In genomic region chr14:53242898-53243297, GRCh38 we compare ENCODE assay signal across 2 cellular contexts.
DNase-seq lines count a peak whose midpoint lies in the region; ATAC-seq, FAIRE-seq and TF ChIP-seq lines count a peak whose summit lies in the region.
"Not testable (repeated sequence)": the region's sequence is repeated elsewhere in the genome, so short reads cannot be mapped to it uniquely, and the experiment has no call there.

No MANE protein-coding gene starts in this region.

- H3K4me2 ChIP-seq in A549, result not testable (repeated sequence)

- not testable (repeated sequence) for H3K4me1 ChIP-seq in A549; HEK293 (ENCODE audit: control insufficient read depth, insufficient read depth, low read length)

- not testable (repeated sequence) for FAIRE-seq in A549 (lab: Jason Lieb, UNC)

- H3K36me3 ChIP-seq in HEK293 (ENCODE audit: control insufficient read depth in 2 of 2, insufficient read depth in 1 of 2, low read length in 2 of 2), result not testable (repeated sequence)

- not testable (repeated sequence) for TF ChIP-seq RAD21 in A549 (conservative IDR thresholded peaks at IDR 0.05 in 1 of 2, IDR thresholded peaks at IDR 0.05 in 1 of 2)

- TF ChIP-seq POLR2A in A549 (IDR thresholded peaks at IDR 0.05; ENCODE audit: low read length), result not testable (repeated sequence)

- not testable (repeated sequence) for TF ChIP-seq CTCF in A549 (IDR thresholded peaks at IDR 0.05); HEK293 (tag by site-specific recombination; IDR thresholded peaks at IDR 0.05)

- H3K4me3 ChIP-seq in A549; HEK293 (ENCODE audit: low read depth, low read length): not testable (repeated sequence)

- CTCF ChIA-PET in A549 (lab: Yijun Ruan, JAX) (interaction anchor here (1.0 kb wide), 1 partner anchor 26 kb away, joined by 3 read pairs; no protein-coding TSS in a partner anchor), HEK293 (lab: Yijun Ruan, JAX) (interaction anchor here (0.7 kb wide), 1 partner anchor 53 kb away, joined by 4 read pairs; no protein-coding TSS in a partner anchor)

- not testable (repeated sequence) for ATAC-seq in A549

- DNase-seq in A549 (ENCODE audit: low read depth in 1 of 2, low spot score in 1 of 2), result not testable (repeated sequence)

- not testable (repeated sequence) for H3K9me3 ChIP-seq in A549; HEK293 (ENCODE audit: control insufficient read depth, insufficient read depth, low read depth, low read length)

- TF ChIP-seq EP300 in A549 (IDR thresholded peaks at IDR 0.05), result not testable (repeated sequence)

- WGBS in A549 (ENCODE audit: missing lambda C conversion rate), result 67% methylated on average over 3 of the region's 3 CpGs

- not testable (repeated sequence) for H3K27ac ChIP-seq in A549; HEK293 (ENCODE audit: extremely low read depth, low read depth, low read length)

- POLR2A ChIA-PET in A549 (lab: Yijun Ruan, JAX); HEK293 (lab: Yijun Ruan, JAX): not testable (repeated sequence)

TF ChIP-seq in A549, 52 proteins besides CTCF, POLR2A, EP300 and RAD21:
- TF ChIP-seq ZC3H11A (IDR thresholded peaks at IDR 0.05), result peak; percentile 89

TF ChIP-seq in HEK293, 187 proteins besides CTCF, POLR2A, EP300 and RAD21 (continues in another document):
- TF ChIP-seq ZNF791 (tag by site-specific recombination; IDR thresholded peaks at IDR 0.05) (peak; percentile 33; the same call in 1 of the 2 replicates), ZNF202 (tag by site-specific recombination; IDR thresholded peaks at IDR 0.05; ENCODE audit: borderline replicate concordance) (peak; percentile 88; the same call in 1 of the 2 replicates), ZNF558 (tag by site-specific recombination; IDR thresholded peaks at IDR 0.05) (peak; percentile 52; the same call in 1 of the 2 replicates), ZBTB8A (tag by site-specific recombination; IDR thresholded peaks at IDR 0.05) (peak; percentile 70), ZNF426 (tag by site-specific recombination; IDR thresholded peaks at IDR 0.05) (peak; percentile 90), ZNF138 (tag by site-specific recombination; IDR thresholded peaks at IDR 0.05; ENCODE audit: borderline replicate concordance) (0 out of 2 replicates have a peak, but pooled peaks have one; percentile 28), ZFP37 (tag by site-specific recombination; IDR thresholded peaks at IDR 0.05) (peak; percentile 63; the same call in 1 of the 2 replicates), ZNF664 (tag by site-specific recombination; IDR thresholded peaks at IDR 0.05) (peak; percentile 67; the same call in 1 of the 2 replicates), ZNF654 (tag by site-specific recombination; IDR thresholded peaks at IDR 0.05; ENCODE audit: low read depth) (peak; percentile 39), ZNF501 (tag by site-specific recombination; IDR thresholded peaks at IDR 0.05) (0 out of 2 replicates have a peak, but pooled peaks have one; percentile 23), ZNF266 (tag by site-specific recombination; IDR thresholded peaks at IDR 0.05; ENCODE audit: low read depth) (peak; percentile 72; the same call in 1 of the 2 replicates), ZNF18 (tag by site-specific recombination; IDR thresholded peaks at IDR 0.05) (peak; percentile 22; the same call in 1 of the 2 replicates), ZNF140 (tag by site-specific recombination; IDR thresholded peaks at IDR 0.05) (peak; percentile 87), ZNF354C (tag by site-specific recombination; IDR thresholded peaks at IDR 0.05; ENCODE audit: borderline replicate concordance, low read depth) (0 out of 2 replicates have a peak, but pooled peaks have one; percentile 58), ZNF623 (tag by site-specific recombination; IDR thresholded peaks at IDR 0.05) (peak; percentile 74), REST (tag by site-specific recombination; IDR thresholded peaks at IDR 0.05) (peak; percentile 76), ZNF433 (tag by site-specific recombination; IDR thresholded peaks at IDR 0.05; ENCODE audit: low read depth) (peak; percentile 47; the same call in 1 of the 2 replicates), AEBP2 (tag by site-specific recombination; IDR thresholded peaks at IDR 0.05; ENCODE audit: borderline replicate concordance) (peak; percentile 94; the same call in 1 of the 2 replicates), ZNF555 (tag by site-specific recombination; conservative IDR thresholded peaks at IDR 0.05) (peak; percentile 92), ZNF560 (tag by site-specific recombination; IDR thresholded peaks at IDR 0.05; ENCODE audit: borderline replicate concordance) (peak; percentile 77), ZNF529 (tag by site-specific recombination; IDR thresholded peaks at IDR 0.05; ENCODE audit: insufficient replicate concordance) (peak; percentile 38), ZNF394 (tag by site-specific recombination; IDR thresholded peaks at IDR 0.05; ENCODE audit: borderline replicate concordance) (peak; percentile 92), ZNF629 (tag by site-specific recombination; IDR thresholded peaks at IDR 0.05) (peak; percentile 62), ZNF510 (tag by site-specific recombination; IDR thresholded peaks at IDR 0.05; ENCODE audit: insufficient replicate concordance) (peak; percentile 74)
